In genomic region chr4:3783691-3784306, GRCh38 we compare ENCODE assay signal across 9 cellular contexts. TPM values are rescaled to one million over a fixed set of nuclear protein-coding genes. Genes with fewer than 3 reads are reported as not detected.
DNase-seq lines count a peak whose midpoint lies in the region; ATAC-seq and TF ChIP-seq lines count a peak whose summit lies in the region.
"Had no signal": no experiment of that assay in that cellular context is flagged by ENCODE, and none has a peak within 500 bp of the region (broad histone marks: within the 10 kb centered on the region; RNA-seq: fewer than 3 reads in every experiment).

No MANE protein-coding gene starts in this region.

- H3K4me1 ChIP-seq in endodermal cell (ENCODE audit: control insufficient read depth, insufficient read depth, low read length) (no peaks in the 10 kb centered on the region), osteoblast (ENCODE audit: insufficient read depth, low read length) (no peaks in the 10 kb centered on the region)
- H3K4me1 ChIP-seq in effector memory CD4-positive, alpha-beta T cell (ENCODE audit: control insufficient read depth, insufficient read depth, low read length, poor library complexity, severe bottlenecking), result no peaks in the 10 kb centered on the region
- H3K4me1 ChIP-seq: foreskin keratinocyte had no signal

- 45 to 68% methylated on average over 16 to 27 of the region's 27 CpGs for WGBS in endodermal cell (ENCODE audit: insufficient coverage in 1 of 2, insufficient read length in 1 of 2), 2 experiments

- H3K27me3 Mint-ChIP-seq in endodermal cell (ENCODE audit: insufficient read depth), result peaks cover 3% of the 10 kb centered on the region

- H3K27ac Mint-ChIP-seq in endodermal cell, result no peak overlapping the region

- peaks cover 14% of the 10 kb centered on the region for H3K9me3 Mint-ChIP-seq in endodermal cell

- no peak overlapping the region for H3K4me2 ChIP-seq in osteoblast (ENCODE audit: insufficient read depth, low read length)

- H3K36me3 ChIP-seq in endodermal cell (ENCODE audit: control insufficient read depth, insufficient read depth, low read length) (no peaks in the 10 kb centered on the region), osteoblast (ENCODE audit: insufficient read depth, low read length) (no peaks in the 10 kb centered on the region)
- no peaks in the 10 kb centered on the region for H3K36me3 ChIP-seq in effector memory CD4-positive, alpha-beta T cell (ENCODE audit: control insufficient read depth, insufficient read depth, low read length)

- H3K4me3 ChIP-seq in endodermal cell (ENCODE audit: low read length) (no peak overlapping the region), osteoblast (ENCODE audit: insufficient read depth, low read length) (no peak overlapping the region)
- no peak overlapping the region for H3K4me3 ChIP-seq in effector memory CD4-positive, alpha-beta T cell (ENCODE audit: insufficient read depth, low read depth, low read length, poor library complexity, severe bottlenecking)

- H3K79me2 ChIP-seq in osteoblast (ENCODE audit: insufficient read depth, low read length), result no peaks in the 10 kb centered on the region

- H3K27ac ChIP-seq in endodermal cell (ENCODE audit: low read depth, low read length) (no peak overlapping the region), osteoblast (ENCODE audit: low read depth, low read length) (no peak overlapping the region)
- no peak overlapping the region for H3K27ac ChIP-seq in effector memory CD4-positive, alpha-beta T cell (ENCODE audit: insufficient read depth, low read length, poor library complexity, severe bottlenecking)
- H3K27ac ChIP-seq: foreskin keratinocyte had no signal

- no peak overlapping the region for H3K9ac ChIP-seq in endodermal cell (ENCODE audit: extremely low read depth, low read length, poor library complexity, severe bottlenecking)

- H2AFZ ChIP-seq in osteoblast (ENCODE audit: low read length), result no peak overlapping the region

- TF ChIP-seq CTCF in endodermal cell (conservative IDR thresholded peaks at IDR 0.05) (peak; percentile 81), osteoblast (IDR thresholded peaks at IDR 0.05; ENCODE audit: extremely low read depth, low read depth, low read length) (peak; percentile 33)

- H4K20me1 ChIP-seq in osteoblast (ENCODE audit: insufficient read depth, low read length), result no peaks in the 10 kb centered on the region

- peaks cover 7% of the 10 kb centered on the region for H3K4me1 Mint-ChIP-seq in endodermal cell

- no peak overlapping the region for H3K4me3 Mint-ChIP-seq in endodermal cell

- H3K9me3 ChIP-seq in endodermal cell (ENCODE audit: control insufficient read depth, low read length), result peaks cover 9% of the 10 kb centered on the region
- H3K9me3 ChIP-seq in osteoblast (ENCODE audit: low read depth, low read length), result no peaks in the 10 kb centered on the region
- peaks cover 8% of the 10 kb centered on the region for H3K9me3 ChIP-seq in effector memory CD4-positive, alpha-beta T cell (ENCODE audit: control insufficient read depth, low read length)

- peak; percentile 69 for DNase-seq in ELF-1 (ENCODE audit: low read depth, low spot score)
- peak; percentile 77 for DNase-seq in HuH-7 (ENCODE audit: low spot score)
- peak; percentile 91 for DNase-seq in endodermal cell
- DNase-seq in osteoblast (ENCODE audit: insufficient read length, low spot score, missing footprints), result peak; percentile 93
- no peak for DNase-seq in midbrain (lab: John Stamatoyannopoulos, UW)
- no peak for DNase-seq in effector memory CD4-positive, alpha-beta T cell
- DNase-seq: foreskin keratinocyte, NCI-H524 treated with DMSO at 0.1 percent for 48 hours had no signal

- H3K27me3 ChIP-seq in endodermal cell (ENCODE audit: control insufficient read depth, insufficient read depth, low read length, poor library complexity, severe bottlenecking), result no peaks in the 10 kb centered on the region
- no peaks in the 10 kb centered on the region for H3K27me3 ChIP-seq in osteoblast (ENCODE audit: insufficient read depth, low read length)
- H3K27me3 ChIP-seq in effector memory CD4-positive, alpha-beta T cell (replicated peaks; ENCODE audit: control insufficient read depth, insufficient read depth, low read length, poor library complexity, severe bottlenecking), result no peaks in the 10 kb centered on the region
- H3K27me3 ChIP-seq: foreskin keratinocyte had no signal

- H3K36me3 Mint-ChIP-seq in endodermal cell (ENCODE audit: low read depth), result no peaks in the 10 kb centered on the region

- ATAC-seq in GM21381 (IDR thresholded peaks at IDR 0.05; ENCODE audit: unreplicated experiment), result no peak

RNA-seq across cellular contexts. Expression of gene ADRA2C, which starts 17.6 kb away (rescaled TPM):
- 10 to 100 TPM; 16.0 to 17.3 TPM for total RNA-seq in endodermal cell
- polyA plus RNA-seq in endodermal cell (2013, experiment 1 of 2), result 6.2 TPM
- polyA plus RNA-seq in endodermal cell (2013, experiment 2 of 2), result 6.1 TPM
- 1.1 and 1.5 TPM in 2 replicates for total RNA-seq in osteoblast

Comparison
In these comparisons a context has a peak if more than half of its experiments do, and no peak if none do; other contexts are left out.
1. DNase-seq: peak in ELF-1 (single experiment), HuH-7 (single experiment), endodermal cell (single experiment) and osteoblast (single experiment); none in midbrain (single experiment) and effector memory CD4-positive, alpha-beta T cell (0 of 3).